18 cellular contexts compared by ENCODE assay signal in genomic region chr12:58309806-58310205, GRCh38.
A peak's percentile ranks its signal among the peaks of the same experiment; 100 is the strongest.
DNase-seq lines count a peak whose midpoint lies in the region; ATAC-seq lines count a peak whose summit lies in the region.
"Had no signal": no experiment of that assay in that cellular context is flagged by ENCODE, and none has a peak within 500 bp of the region (broad histone marks: within the 10 kb centered on the region; RNA-seq: fewer than 3 reads in every experiment).

No MANE protein-coding gene starts in this region.

- H4K8ac ChIP-seq in mesenchymal stem cell (ENCODE audit: low read length), result peak overlapping the region; percentile 45

- H2AFZ ChIP-seq in mesenchymal stem cell (ENCODE audit: low read depth, low read length), result no peak overlapping the region

- ATAC-seq in GM18498 (IDR thresholded peaks at IDR 0.05; ENCODE audit: unreplicated experiment) (peak; percentile 61), HG02763 (IDR thresholded peaks at IDR 0.05; ENCODE audit: unreplicated experiment) (peak; percentile 51), GM18873 (IDR thresholded peaks at IDR 0.05; ENCODE audit: low FRiP score, unreplicated experiment) (no peak)
- ATAC-seq: activated CD8-positive, alpha-beta T cell treated with anti-CD3 and anti-CD28 coated beads, Interleukin-2, amount 10 ng/mL, durations not matched to agents 7 days and 5 days; left cardiac atrium had no signal

- DNase-seq in adipocyte (ENCODE audit: low read depth) (no peak), mesenchymal stem cell (peak; percentile 14), SK-N-DZ (ENCODE audit: low spot score) (no peak)
- DNase-seq in CD8-positive, alpha-beta memory T cell, result no peak
- DNase-seq in activated naive CD4-positive, alpha-beta T cell treated with anti-CD3 and anti-CD28 coated beads, Interleukin-2, amount 50 U/mL, for 16 hours, result no peak
- DNase-seq: activated CD8-positive, alpha-beta T cell treated with anti-CD3 and anti-CD28 coated beads, Interleukin-2, amount 10 ng/mL, durations not matched to agents 7 days and 5 days; activated gamma-delta T cell treated with Interleukin-2 at 50 U/mL for 16 hours; DND-41; H7; left cardiac atrium; NCI-H1092 treated with DMSO at 0.1 percent for 48 hours; NCI-H774; stimulated activated naive CD4-positive, alpha-beta T cell treated with Interleukin-2 at 50 U/mL for 16 hours had no signal

- no peak overlapping the region for H3K27ac Mint-ChIP-seq in CD8-positive, alpha-beta memory T cell
- H3K27ac Mint-ChIP-seq: activated CD8-positive, alpha-beta T cell treated with anti-CD3 and anti-CD28 coated beads, Interleukin-2, amount 10 ng/mL, durations not matched to agents 7 days and 5 days; B cell had no signal

- no peaks in the 10 kb centered on the region for H3K79me1 ChIP-seq in mesenchymal stem cell (replicated peaks; ENCODE audit: low read length, poor library complexity, severe bottlenecking)

- peaks cover 3 to 6% of the 10 kb centered on the region in 2 donors for H3K27me3 Mint-ChIP-seq in CD8-positive, alpha-beta memory T cell

- whole genome bisulfite sequencing in mesenchymal stem cell, result 63% methylated on average over 2 of the region's 4 CpGs

- peak overlapping the region; percentile 46 for H3K9ac ChIP-seq in adipocyte (ENCODE audit: low read length)
- peak overlapping the region; percentile 64 for H3K9ac ChIP-seq in mesenchymal stem cell (ENCODE audit: low read length)

- no peaks in the 10 kb centered on the region for H3K36me3 Mint-ChIP-seq in CD8-positive, alpha-beta memory T cell

- H2BK12ac ChIP-seq in mesenchymal stem cell (ENCODE audit: low read length in 2 of 2), result peak overlapping the region; percentile 85 to 99

- peak overlapping the region; percentile 58 to 98 for H3K18ac ChIP-seq in mesenchymal stem cell (ENCODE audit: low read depth in 1 of 2, low read length in 2 of 2)

- H3K9me3 ChIP-seq in adipocyte (ENCODE audit: control insufficient read depth, low read length) (peaks cover 6% of the 10 kb centered on the region), mesenchymal stem cell (ENCODE audit: control insufficient read depth, low read length) (peaks cover 10% of the 10 kb centered on the region)
- no peaks in the 10 kb centered on the region for H3K9me3 ChIP-seq in CD8-positive, alpha-beta memory T cell (ENCODE audit: low read length)

- peaks cover 0 to 7% (median 1%) of the 10 kb centered on the region in 5 donors for H3K9me3 Mint-ChIP-seq in CD8-positive, alpha-beta memory T cell

- no peak overlapping the region for H2BK5ac ChIP-seq in mesenchymal stem cell (ENCODE audit: low read depth, low read length, poor library complexity, severe bottlenecking)

- H3K27ac ChIP-seq in mesenchymal stem cell (ENCODE audit: low read length, poor library complexity, severe bottlenecking), result peak overlapping the region; percentile 75
- no peak overlapping the region for H3K27ac ChIP-seq in CD8-positive, alpha-beta memory T cell (ENCODE audit: low read depth, low read length)
- H3K27ac ChIP-seq: right atrium auricular region had no signal

- H3K4me1 Mint-ChIP-seq in CD8-positive, alpha-beta memory T cell, result no peaks in the 10 kb centered on the region
- H3K4me1 Mint-ChIP-seq: B cell had no signal

- H3K4ac ChIP-seq in mesenchymal stem cell (ENCODE audit: low read depth in 1 of 2, low read length in 2 of 2), result peak overlapping the region; percentile 66 to 93

- H2AK5ac ChIP-seq in mesenchymal stem cell (ENCODE audit: low read length, severe bottlenecking), result no peak overlapping the region

- no peak overlapping the region for H3K23ac ChIP-seq in mesenchymal stem cell (ENCODE audit: low read length in 2 of 2)

- H3K4me3 ChIP-seq in adipocyte (ENCODE audit: low read length), result no peak overlapping the region
- no peak overlapping the region for H3K4me3 ChIP-seq in mesenchymal stem cell (ENCODE audit: insufficient read depth in 1 of 2, low read depth in 1 of 2, low read length in 2 of 2)
- no peak overlapping the region for H3K4me3 ChIP-seq in CD8-positive, alpha-beta memory T cell (ENCODE audit: low read length)
- H3K4me3 ChIP-seq: right atrium auricular region had no signal

- H3K4me3 Mint-ChIP-seq in CD8-positive, alpha-beta memory T cell, result no peak overlapping the region
- H3K4me3 Mint-ChIP-seq: activated CD8-positive, alpha-beta T cell treated with anti-CD3 and anti-CD28 coated beads, Interleukin-2, amount 10 ng/mL, durations not matched to agents 7 days and 5 days; B cell had no signal

- H2BK15ac ChIP-seq in mesenchymal stem cell (ENCODE audit: low read depth, poor library complexity, severe bottlenecking), result no peak overlapping the region

- peak overlapping the region; percentile 73 for H4K91ac ChIP-seq in mesenchymal stem cell (ENCODE audit: low read length)

- peak overlapping the region; percentile 27 for H2BK120ac ChIP-seq in mesenchymal stem cell (ENCODE audit: low read depth, low read length)

- no peak overlapping the region for H3K4me2 ChIP-seq in mesenchymal stem cell (ENCODE audit: low read length, poor library complexity, severe bottlenecking)

- H3K36me3 ChIP-seq in adipocyte (ENCODE audit: control insufficient read depth, insufficient read depth, low read length, severe bottlenecking), result no peaks in the 10 kb centered on the region
- no peaks in the 10 kb centered on the region for H3K36me3 ChIP-seq in mesenchymal stem cell (ENCODE audit: control insufficient read depth in 1 of 2, insufficient read depth in 2 of 2, low read depth in 1 of 2, low read length in 2 of 2)
- H3K36me3 ChIP-seq in CD8-positive, alpha-beta memory T cell (ENCODE audit: insufficient read depth, low read length), result no peaks in the 10 kb centered on the region
- H3K36me3 ChIP-seq: right atrium auricular region had no signal

- POLR2A ChIA-PET in CD8-positive, alpha-beta memory T cell (lab: Charles Lee), result no interaction called here

- H3K4me1 ChIP-seq in adipocyte (ENCODE audit: control insufficient read depth, insufficient read depth, low read length) (peaks cover 31% of the 10 kb centered on the region), mesenchymal stem cell (ENCODE audit: control insufficient read depth, insufficient read depth, low read depth, low read length) (peaks cover 4% of the 10 kb centered on the region)
- no peaks in the 10 kb centered on the region for H3K4me1 ChIP-seq in CD8-positive, alpha-beta memory T cell (ENCODE audit: insufficient read depth, low read length)
- H3K4me1 ChIP-seq: right atrium auricular region had no signal

- peak overlapping the region in 1 of 2 experiments; percentile 93 for H3K14ac ChIP-seq in mesenchymal stem cell (ENCODE audit: low read length in 2 of 2)

- H3K27me3 ChIP-seq in adipocyte (replicated peaks; ENCODE audit: control insufficient read depth, insufficient read depth, low read length), result no peaks in the 10 kb centered on the region
- H3K27me3 ChIP-seq in mesenchymal stem cell (ENCODE audit: control insufficient read depth in 1 of 2, insufficient read depth in 1 of 2, low read length in 2 of 2), result no peaks in the 10 kb centered on the region
- H3K27me3 ChIP-seq in CD8-positive, alpha-beta memory T cell (ENCODE audit: insufficient read depth, low read length, poor library complexity, severe bottlenecking), result no peaks in the 10 kb centered on the region
- H3K27me3 ChIP-seq: right atrium auricular region had no signal

- CTCF ChIA-PET in CD8-positive, alpha-beta memory T cell (lab: Charles Lee), result no interaction called here
